20 cellular contexts compared by ENCODE assay signal in the genomic region with DNA sequence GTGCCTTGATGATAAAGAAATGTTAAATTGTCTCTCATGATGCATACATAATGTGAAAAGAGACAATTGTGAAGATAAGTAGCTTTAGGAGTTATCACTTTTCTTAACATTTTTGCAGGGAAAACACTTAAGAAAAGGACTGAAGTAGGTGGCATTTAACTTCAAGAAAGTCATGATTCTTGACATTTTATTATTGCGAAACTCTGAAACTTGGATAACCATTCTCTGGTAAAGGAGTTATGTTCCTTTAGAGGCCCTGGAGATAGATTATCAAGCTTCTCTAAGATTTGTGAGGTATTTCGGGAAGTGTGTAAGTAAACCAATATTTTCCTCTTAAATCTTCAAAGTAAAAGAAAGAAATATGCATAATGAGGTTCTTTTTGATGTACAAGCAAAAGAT. TPM values are rescaled to one million over a fixed set of nuclear protein-coding genes. Genes with fewer than 3 reads are reported as not detected.
"Had no signal": no experiment of that assay in that cellular context is flagged by ENCODE, and none has a peak within 500 bp of the region (broad histone marks: within the 10 kb centered on the region; RNA-seq: fewer than 3 reads in every experiment).

No MANE protein-coding gene starts in this region.

- H3K4me1 Mint-ChIP-seq: naive thymus-derived CD8-positive, alpha-beta T cell; stimulated activated memory B cell treated with anti-CD40 and anti-IgM and Interleukin-4, amounts not matched to agents 10 μg/mL and 1 μg/mL and 100 μg/mL, for 72 hours had no signal

- H2AFZ ChIP-seq: hepatocyte had no signal

- H3K9me3 ChIP-seq: esophagus muscularis mucosa, mucosa of descending colon, neutrophil, right atrium auricular region, transverse colon had no signal

- H3K4me2 ChIP-seq: hepatocyte had no signal

- H3K4me3 ChIP-seq: esophagus muscularis mucosa, hepatocyte, mucosa of descending colon, right atrium auricular region, transverse colon had no signal

- DNase-seq: effector memory CD8-positive, alpha-beta T cell; foreskin melanocyte; head of caudate nucleus; left colon; mammary epithelial cell; mucosa of descending colon; naive thymus-derived CD8-positive, alpha-beta T cell; posterior cingulate gyrus; stimulated activated CD4-positive, alpha-beta T cell treated with anti-CD3 and anti-CD28 coated beads, Interleukin-4, amount 100 ng/mL, for 24 hours; transverse colon had no signal

- H3K27me3 ChIP-seq: esophagus muscularis mucosa, hepatocyte, neutrophil, right atrium auricular region, transverse colon had no signal

- H3K9me3 Mint-ChIP-seq: dendritic cell treated with granulocyte-macrophage colony-stimulating factor and Interleukin-4, amounts not matched to agents 40 ng/mL and 50 ng/mL, for 4 days; stimulated activated naive CD8-positive, alpha-beta T cell treated with anti-CD3 and anti-CD28 coated beads, Interleukin-15, Interleukin-2, amounts not matched to agents 100 ng/mL and 50 ng/mL, for 24 hours had no signal

- H3K79me2 ChIP-seq: hepatocyte had no signal

- H3K36me3 Mint-ChIP-seq: naive thymus-derived CD8-positive, alpha-beta T cell; stimulated activated memory B cell treated with anti-CD40 and anti-IgM and Interleukin-4, amounts not matched to agents 10 μg/mL and 1 μg/mL and 100 μg/mL, for 72 hours had no signal

- H3K27ac Mint-ChIP-seq: dendritic cell treated with granulocyte-macrophage colony-stimulating factor and Interleukin-4, amounts not matched to agents 40 ng/mL and 50 ng/mL, for 4 days; effector memory CD8-positive, alpha-beta T cell; naive thymus-derived CD8-positive, alpha-beta T cell; stimulated activated memory B cell treated with anti-CD40 and anti-IgM and Interleukin-4, amounts not matched to agents 10 μg/mL and 1 μg/mL and 100 μg/mL, for 72 hours; stimulated activated naive CD8-positive, alpha-beta T cell treated with anti-CD3 and anti-CD28 coated beads, Interleukin-15, Interleukin-2, amounts not matched to agents 100 ng/mL and 50 ng/mL, for 24 hours had no signal

- H3K27me3 Mint-ChIP-seq: dendritic cell treated with granulocyte-macrophage colony-stimulating factor and Interleukin-4, amounts not matched to agents 40 ng/mL and 50 ng/mL, for 4 days; effector memory CD8-positive, alpha-beta T cell; naive thymus-derived CD8-positive, alpha-beta T cell; stimulated activated memory B cell treated with anti-CD40 and anti-IgM and Interleukin-4, amounts not matched to agents 10 μg/mL and 1 μg/mL and 100 μg/mL, for 72 hours; stimulated activated naive CD8-positive, alpha-beta T cell treated with anti-CD3 and anti-CD28 coated beads, Interleukin-15, Interleukin-2, amounts not matched to agents 100 ng/mL and 50 ng/mL, for 24 hours had no signal

- H3K4me1 ChIP-seq: right atrium auricular region, transverse colon had no signal

- H3K4me3 Mint-ChIP-seq: dendritic cell treated with granulocyte-macrophage colony-stimulating factor and Interleukin-4, amounts not matched to agents 40 ng/mL and 50 ng/mL, for 4 days; effector memory CD8-positive, alpha-beta T cell; naive thymus-derived CD8-positive, alpha-beta T cell; stimulated activated memory B cell treated with anti-CD40 and anti-IgM and Interleukin-4, amounts not matched to agents 10 μg/mL and 1 μg/mL and 100 μg/mL, for 72 hours; stimulated activated naive CD8-positive, alpha-beta T cell treated with anti-CD3 and anti-CD28 coated beads, Interleukin-15, Interleukin-2, amounts not matched to agents 100 ng/mL and 50 ng/mL, for 24 hours had no signal

- H3K27ac ChIP-seq: epithelial cell of prostate, esophagus muscularis mucosa, hepatocyte, neutrophil, right atrium auricular region, transverse colon had no signal

- H3K36me3 ChIP-seq: esophagus muscularis mucosa, neutrophil, right atrium auricular region, transverse colon had no signal

- ATAC-seq: effector memory CD8-positive, alpha-beta T cell; left colon; mucosa of descending colon; naive thymus-derived CD8-positive, alpha-beta T cell; stimulated activated memory B cell treated with anti-CD40 and anti-IgM and Interleukin-4, amounts not matched to agents 10 μg/mL and 1 μg/mL and 100 μg/mL, for 72 hours had no signal

RNA-seq across cellular contexts. Expression of a gene that starts 38.5 kb away (rescaled TPM):
- total RNA-seq: naive thymus-derived CD8-positive, alpha-beta T cell; osteoblast; right atrium auricular region; transverse colon had no signal
- polyA plus RNA-seq: hepatocyte; liver; naive thymus-derived CD8-positive, alpha-beta T cell had no signal
